Comparison of ENCODE assay signal across 12 cellular contexts in genomic region chr6:157550114-157550989, GRCh38.
DNase-seq lines count a peak whose midpoint lies in the region; ATAC-seq and TF ChIP-seq lines count a peak whose summit lies in the region.
"Had no signal": no experiment of that assay in that cellular context is flagged by ENCODE, and none has a peak within 500 bp of the region (broad histone marks: within the 10 kb centered on the region; RNA-seq: fewer than 3 reads in every experiment).

No MANE protein-coding gene starts in this region.

- peaks cover 13% of the 10 kb centered on the region for H3K36me3 Mint-ChIP-seq in activated B cell treated with CpG ODN at 0.5 μM for 24 hours (ENCODE audit: low read depth)
- H3K36me3 Mint-ChIP-seq in endothelial cell (ENCODE audit: low read depth, unreplicated experiment) = peaks cover 8% of the 10 kb centered on the region

- no peaks in the 10 kb centered on the region for H3K9me3 ChIP-seq in right atrium auricular region

- TF ChIP-seq CTCF in activated B cell treated with CpG ODN at 0.5 μM for 24 hours (IDR thresholded peaks at IDR 0.05) = no peak
- TF ChIP-seq CTCF in endothelial cell (IDR thresholded peaks at IDR 0.05; ENCODE audit: unreplicated experiment) = no peak
- no peak for TF ChIP-seq CTCF in right atrium auricular region (IDR thresholded peaks at IDR 0.05)
- no peak for TF ChIP-seq CTCF in lower leg skin (IDR thresholded peaks at IDR 0.05)

- H3K27me3 Mint-ChIP-seq in activated B cell treated with CpG ODN at 0.5 μM for 24 hours (no peaks in the 10 kb centered on the region), endothelial cell (ENCODE audit: unreplicated experiment) (peaks cover 6% of the 10 kb centered on the region)

- peak; percentile 56 for DNase-seq in stimulated activated CD4-positive, alpha-beta T cell treated with anti-CD3 and anti-CD28 coated beads, Interleukin-1b, Interleukin-23, amount 100 ng/mL, for 48 hours
- no peak for DNase-seq in stimulated activated CD4-positive, alpha-beta T cell treated with anti-CD3 and anti-CD28 coated beads, Interleukin-4, amount 100 ng/mL, for 4 hours
- DNase-seq in activated B cell treated with CpG ODN at 0.5 μM for 24 hours = no peak
- DNase-seq in endothelial cell (ENCODE audit: low spot score) = no peak
- no peak for DNase-seq in right atrium auricular region (ENCODE audit: low spot score)
- DNase-seq in lower leg skin (ENCODE audit: low spot score in 2 of 2) = no peak
- no peak for DNase-seq in EL
- no peak for DNase-seq in inferior parietal cortex (ENCODE audit: extremely low spot score)
- DNase-seq: C1 segment of cervical spinal cord, dermis blood vessel endothelial cell, NCI-H524 treated with DMSO at 0.1 percent for 48 hours had no signal

- no peaks in the 10 kb centered on the region for H3K27me3 ChIP-seq in right atrium auricular region

- H3K4me3 ChIP-seq in right atrium auricular region (no peak overlapping the region), lower leg skin (ENCODE audit: low read depth, poor library complexity, severe bottlenecking) (no peak overlapping the region)
- H3K4me3 ChIP-seq: SK-N-MC had no signal

- WGBS in lower leg skin, 2 donors = 83% methylated on average over 12 of the region's 12 CpGs

- H3K4me1 ChIP-seq in right atrium auricular region = no peaks in the 10 kb centered on the region

- H3K4me3 Mint-ChIP-seq in activated B cell treated with CpG ODN at 0.5 μM for 24 hours (no peak overlapping the region), endothelial cell (ENCODE audit: unreplicated experiment) (no peak overlapping the region)

- TF ChIP-seq POLR2A in lower leg skin (IDR thresholded peaks at IDR 0.05) = no peak

- ATAC-seq in activated B cell treated with CpG ODN at 0.5 μM for 24 hours (ENCODE audit: low read depth) = peak; percentile 58

- no peak overlapping the region for H3K27ac ChIP-seq in right atrium auricular region
- H3K27ac ChIP-seq: SK-N-MC had no signal

- CTCF ChIA-PET in activated B cell treated with CpG ODN at 0.5 μM for 24 hours (lab: Charles Lee) = no interaction called here

- H3K9me3 Mint-ChIP-seq in activated B cell treated with CpG ODN at 0.5 μM for 24 hours = no peaks in the 10 kb centered on the region
- H3K9me3 Mint-ChIP-seq in endothelial cell (ENCODE audit: unreplicated experiment) = no peaks in the 10 kb centered on the region

- no peaks in the 10 kb centered on the region for H3K36me3 ChIP-seq in right atrium auricular region

- intact Hi-C loops in activated B cell treated with CpG ODN at 0.5 μM for 24 hours (cut with micrococcal nuclease) = loop anchor here (1.0 kb wide), 2 partner anchors 8 to 12 kb away; no protein-coding TSS in a partner anchor
- intact Hi-C loops in lower leg skin (cut with DNase I; ENCODE audit: low total_unique reads) = no loop called here

- H3K4me1 Mint-ChIP-seq in activated B cell treated with CpG ODN at 0.5 μM for 24 hours = peaks cover 51% of the 10 kb centered on the region
- H3K4me1 Mint-ChIP-seq in endothelial cell (ENCODE audit: unreplicated experiment) = peaks cover 32% of the 10 kb centered on the region

- H3K27ac Mint-ChIP-seq in activated B cell treated with CpG ODN at 0.5 μM for 24 hours (peak overlapping the region; percentile 60), endothelial cell (ENCODE audit: unreplicated experiment) (peak overlapping the region; percentile 19)

- POLR2A ChIA-PET in activated B cell treated with CpG ODN at 0.5 μM for 24 hours (lab: Charles Lee) = interaction anchor here (2.0 to 2.6 kb wide), 2 partner anchors 12 to 86 kb away, joined by 5 to 15 read pairs; no protein-coding TSS in a partner anchor
